In genomic region chr3:53254190-53254809, GRCh38 we compare ENCODE assay signal across 8 cellular contexts. TPM values are rescaled to one million over a fixed set of nuclear protein-coding genes. Genes with fewer than 3 reads are reported as not detected.
DNase-seq lines count a peak whose midpoint lies in the region; ATAC-seq and TF ChIP-seq lines count a peak whose summit lies in the region.

No MANE protein-coding gene starts in this region.

- peak overlapping the region; percentile 67 for H3K27ac Mint-ChIP-seq in MCF 10A (ENCODE audit: low read depth, unreplicated experiment)

- peaks cover 59% of the 10 kb centered on the region for H4K20me1 ChIP-seq in Karpas-422 (ENCODE audit: insufficient read depth, low read depth, low read length)

- ATAC-seq in left lobe of liver (peak; percentile 4), HG03565 (IDR thresholded peaks at IDR 0.05; ENCODE audit: unreplicated experiment) (no peak), GM19328 (IDR thresholded peaks at IDR 0.05; ENCODE audit: unreplicated experiment) (no peak)

- peak overlapping the region; percentile 98 for H3K4me3 ChIP-seq in Karpas-422 (ENCODE audit: low read length)

- H3K36me3 Mint-ChIP-seq in MCF 10A (ENCODE audit: insufficient read depth, unreplicated experiment), result peaks cover 15% of the 10 kb centered on the region

- no peaks in the 10 kb centered on the region for H3K27me3 Mint-ChIP-seq in MCF 10A (ENCODE audit: insufficient read depth, unreplicated experiment)

- H3K4me1 ChIP-seq in Karpas-422 (ENCODE audit: low read length), result peaks cover 53% of the 10 kb centered on the region

- H3K4me1 Mint-ChIP-seq in MCF 10A (ENCODE audit: insufficient read depth, unreplicated experiment), result peaks cover 23% of the 10 kb centered on the region

- no peaks in the 10 kb centered on the region for H3K27me3 ChIP-seq in Karpas-422 (ENCODE audit: low read length)

- POLR2A ChIA-PET in MCF 10A (lab: Yijun Ruan, JAX), result interaction anchor here (0.5 to 5.5 kb wide), 15 partner anchors 9 to 893 kb away, joined by 3 to 62 read pairs (median 4); partner anchors contain the start of genes DCP1A, PRKCD and RFT1

- peaks cover 6% of the 10 kb centered on the region; the same call in 1 of the 2 replicates for H3K36me3 ChIP-seq in Karpas-422 (ENCODE audit: insufficient read depth, low read length)

- CTCF ChIA-PET in MCF 10A (lab: Yijun Ruan, JAX), result interaction anchor here (0.6 to 4.0 kb wide), 8 partner anchors 10 to 125 kb away, joined by 3 to 18 read pairs (median 4); no protein-coding TSS in a partner anchor

- H3K4me2 ChIP-seq in Karpas-422 (ENCODE audit: low read depth, low read length, poor library complexity, severe bottlenecking), result peak overlapping the region; percentile 100

- DNase-seq in DMS53 (lab: John Stamatoyannopoulos, UW) (peak; percentile 58), DMS53 treated with DMSO at 0.1 percent for 48 hours (lab: John Stamatoyannopoulos, UW; ENCODE audit: unreplicated experiment) (no peak), Karpas-422 (peak; percentile 64), MCF 10A (ENCODE audit: unreplicated experiment) (peak; percentile 49), left lobe of liver (ENCODE audit: low spot score) (no peak), substantia nigra (lab: John Stamatoyannopoulos, UW) (peak in 11 of 49 donors; percentile 21 to 64 (median 48))

- H3K9me3 ChIP-seq in Karpas-422 (ENCODE audit: low read length), result no peaks in the 10 kb centered on the region

- H2AFZ ChIP-seq in Karpas-422 (ENCODE audit: low read length), result no peak overlapping the region

- H3K9ac ChIP-seq in Karpas-422 (ENCODE audit: low read length), result peak overlapping the region; percentile 100

- TF ChIP-seq CTCF in MCF 10A (IDR thresholded peaks at IDR 0.05; ENCODE audit: unreplicated experiment), result no peak

- intact Hi-C loops in MCF 10A (cut with micrococcal nuclease), result loop anchor here (2.0 kb wide), 1 partner anchor 15 kb away; no protein-coding TSS in a partner anchor

- BruUV-seq in MCF 10A (replicated peaks; lab: Mats Ljungman, UMichigan), result TSS peak; percentile 26

- H3K27ac ChIP-seq in Karpas-422 (ENCODE audit: low read length) (peak overlapping the region; percentile 87; the same call in 1 of the 2 replicates), substantia nigra (ENCODE audit: low read depth, low read length, poor library complexity, severe bottlenecking) (peak overlapping the region; percentile 84)

- peaks cover 65% of the 10 kb centered on the region for H3K79me2 ChIP-seq in Karpas-422 (ENCODE audit: low read length)

- H3K9me2 ChIP-seq in Karpas-422 (replicated peaks; ENCODE audit: insufficient read depth, low read length), result no peaks in the 10 kb centered on the region

- H3K4me3 Mint-ChIP-seq in MCF 10A (ENCODE audit: unreplicated experiment), result peak overlapping the region; percentile 95

- H3K9me3 Mint-ChIP-seq in MCF 10A (ENCODE audit: unreplicated experiment), result no peaks in the 10 kb centered on the region

RNA-seq across cellular contexts. Expression of gene TKT, which starts 1.5 kb away (rescaled TPM):
- total RNA-seq in Karpas-422 (2014; rRNA removed; shearing (Covaris generic); ENCODE audit: low replicate concordance), result 377 and 455 TPM in 2 replicates
- total RNA-seq in MCF 10A (2022) (179 and 326 TPM in 2 replicates), left lobe of liver (109 TPM)

Comparison
In these comparisons a context has a peak if more than half of its experiments do, and no peak if none do; other contexts are left out.
1. DNase-seq: peak in DMS53 (single experiment), Karpas-422 (single experiment) and MCF 10A (single experiment); none in DMS53 treated with DMSO at 0.1 percent for 48 hours (single experiment) and left lobe of liver (single experiment).